11 cellular contexts compared by ENCODE assay signal in genomic region chr2:158893057-158893456, GRCh38.
A peak's percentile ranks its signal among the peaks of the same experiment; 100 is the strongest.
DNase-seq lines count a peak whose midpoint lies in the region; ATAC-seq and TF ChIP-seq lines count a peak whose summit lies in the region.
"Had no signal": no experiment of that assay in that cellular context is flagged by ENCODE, and none has a peak within 500 bp of the region (broad histone marks: within the 10 kb centered on the region; RNA-seq: fewer than 3 reads in every experiment).

No MANE protein-coding gene starts in this region.

- ATAC-seq in right cardiac atrium (peak; percentile 45 to 57), Right ventricle myocardium superior (ENCODE audit: poor library complexity) (no peak), HG02973 (IDR thresholded peaks at IDR 0.05; ENCODE audit: unreplicated experiment) (no peak)

- H3K9me3 ChIP-seq in right cardiac atrium (ENCODE audit: control insufficient read depth, low read length): no peaks in the 10 kb centered on the region
- no peaks in the 10 kb centered on the region for H3K9me3 ChIP-seq in breast epithelium
- H3K9me3 ChIP-seq: uterus had no signal

- H3K4me1 ChIP-seq in right cardiac atrium (ENCODE audit: control insufficient read depth, insufficient read depth, low read length): no peaks in the 10 kb centered on the region
- H3K4me1 ChIP-seq in breast epithelium: no peaks in the 10 kb centered on the region
- H3K4me1 ChIP-seq: uterus had no signal

- no peaks in the 10 kb centered on the region for H3K27me3 ChIP-seq in right cardiac atrium (ENCODE audit: control insufficient read depth, insufficient read depth)
- H3K27me3 ChIP-seq in breast epithelium: no peaks in the 10 kb centered on the region
- H3K27me3 ChIP-seq: uterus had no signal

- H3K27ac ChIP-seq in right cardiac atrium (ENCODE audit: low read length): no peak overlapping the region
- peak overlapping the region; percentile 20 to 48 for H3K27ac ChIP-seq in breast epithelium
- H3K27ac ChIP-seq: uterus had no signal

- intact Hi-C loops in right cardiac atrium (cut with DNase I): no loop called here
- intact Hi-C loops in Right ventricle myocardium superior (cut with DNase I): loop anchor here (10.0 kb wide), 1 partner anchor 422 kb away; no protein-coding TSS in a partner anchor
- intact Hi-C loops in breast epithelium (cut with DNase I; ENCODE audit: low total_unique reads): no loop called here

- 57% methylated on average over 8 of the region's 8 CpGs for WGBS in right cardiac atrium

- H3K4me3 ChIP-seq in right cardiac atrium (ENCODE audit: low read length) (no peak overlapping the region), breast epithelium (peak overlapping the region in 1 of 3 donors; percentile 13)
- H3K4me3 ChIP-seq: uterus had no signal

- DNase-seq in right cardiac atrium (no peak), Right ventricle myocardium superior (no peak), breast epithelium (ENCODE audit: low spot score in 2 of 2) (peak; percentile 52 to 53), left kidney (ENCODE audit: low read depth, low spot score) (peak; percentile 80), kidney glomerular epithelial cell (lab: John Stamatoyannopoulos, UW) (no peak), NCI-H2196 (lab: John Stamatoyannopoulos, UW; ENCODE audit: unreplicated experiment) (no peak), activated T-cell treated with anti-CD3 and anti-CD28 coated beads for 4 hours (no peak)
- DNase-seq: activated CD8-positive, alpha-beta memory T cell treated with anti-CD3 and anti-CD28 coated beads, Interleukin-2, amount 50 U/mL, for 48 hours; T1000; uterus had no signal

- no peak for TF ChIP-seq POLR2A in breast epithelium (IDR thresholded peaks at IDR 0.05)

- TF ChIP-seq CTCF in breast epithelium (IDR thresholded peaks at IDR 0.05): no peak

- H3K36me3 ChIP-seq in breast epithelium: no peaks in the 10 kb centered on the region
- H3K36me3 ChIP-seq: uterus had no signal

Comparison
In these comparisons a context has a peak if more than half of its experiments do, and no peak if none do; other contexts are left out.
1. ATAC-seq: peak in right cardiac atrium (2 of 2); none in Right ventricle myocardium superior (single experiment) and HG02973 (single experiment).
2. DNase-seq: peak in breast epithelium (2 of 2) and left kidney (single experiment); none in right cardiac atrium (0 of 3), Right ventricle myocardium superior (single experiment), kidney glomerular epithelial cell (single experiment), NCI-H2196 (single experiment) and activated T-cell treated with anti-CD3 and anti-CD28 coated beads for 4 hours (single experiment).